In genomic region chr20:17827759-17828559, GRCh38 we compare ENCODE assay signal across 1 cellular context.
TF ChIP-seq lines count a peak whose summit lies in the region.

No MANE protein-coding gene starts in this region.

TF ChIP-seq in HepG2, 621 proteins besides CTCF, POLR2A, EP300 and RAD21 (continued from another document and continues in another):
- TF ChIP-seq GMEB1 (CRISPR knock-in tag; IDR thresholded peaks at IDR 0.05; ENCODE audit: borderline replicate concordance): no peak
- no peak for TF ChIP-seq ZFP36L1 (CRISPR knock-in tag; IDR thresholded peaks at IDR 0.05)
- TF ChIP-seq, protein P1, sequence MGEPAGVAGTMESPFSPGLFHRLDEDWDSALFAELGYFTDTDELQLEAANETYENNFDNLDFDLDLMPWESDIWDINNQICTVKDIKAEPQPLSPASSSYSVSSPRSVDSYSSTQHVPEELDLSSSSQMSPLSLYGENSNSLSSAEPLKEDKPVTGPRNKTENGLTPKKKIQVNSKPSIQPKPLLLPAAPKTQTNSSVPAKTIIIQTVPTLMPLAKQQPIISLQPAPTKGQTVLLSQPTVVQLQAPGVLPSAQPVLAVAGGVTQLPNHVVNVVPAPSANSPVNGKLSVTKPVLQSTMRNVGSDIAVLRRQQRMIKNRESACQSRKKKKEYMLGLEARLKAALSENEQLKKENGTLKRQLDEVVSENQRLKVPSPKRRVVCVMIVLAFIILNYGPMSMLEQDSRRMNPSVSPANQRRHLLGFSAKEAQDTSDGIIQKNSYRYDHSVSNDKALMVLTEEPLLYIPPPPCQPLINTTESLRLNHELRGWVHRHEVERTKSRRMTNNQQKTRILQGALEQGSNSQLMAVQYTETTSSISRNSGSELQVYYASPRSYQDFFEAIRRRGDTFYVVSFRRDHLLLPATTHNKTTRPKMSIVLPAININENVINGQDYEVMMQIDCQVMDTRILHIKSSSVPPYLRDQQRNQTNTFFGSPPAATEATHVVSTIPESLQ (CRISPR knock-in tag; conservative IDR thresholded peaks at IDR 0.05): no peak
- TF ChIP-seq ZNF674 (CRISPR knock-in tag; IDR thresholded peaks at IDR 0.05; ENCODE audit: low read depth): no peak
- TF ChIP-seq ZMAT3 (CRISPR knock-in tag; conservative IDR thresholded peaks at IDR 0.05): no peak
- no peak for TF ChIP-seq STAT5B (CRISPR knock-in tag; IDR thresholded peaks at IDR 0.05)
- no peak for TF ChIP-seq ZNF776 (CRISPR knock-in tag; IDR thresholded peaks at IDR 0.05)
- TF ChIP-seq, protein P2, sequence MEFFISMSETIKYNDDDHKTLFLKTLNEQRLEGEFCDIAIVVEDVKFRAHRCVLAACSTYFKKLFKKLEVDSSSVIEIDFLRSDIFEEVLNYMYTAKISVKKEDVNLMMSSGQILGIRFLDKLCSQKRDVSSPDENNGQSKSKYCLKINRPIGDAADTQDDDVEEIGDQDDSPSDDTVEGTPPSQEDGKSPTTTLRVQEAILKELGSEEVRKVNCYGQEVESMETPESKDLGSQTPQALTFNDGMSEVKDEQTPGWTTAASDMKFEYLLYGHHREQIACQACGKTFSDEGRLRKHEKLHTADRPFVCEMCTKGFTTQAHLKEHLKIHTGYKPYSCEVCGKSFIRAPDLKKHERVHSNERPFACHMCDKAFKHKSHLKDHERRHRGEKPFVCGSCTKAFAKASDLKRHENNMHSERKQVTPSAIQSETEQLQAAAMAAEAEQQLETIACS (CRISPR knock-in tag; IDR thresholded peaks at IDR 0.05): peak; percentile 23; the same call in 1 of the 2 replicates
- TF ChIP-seq, protein P3, sequence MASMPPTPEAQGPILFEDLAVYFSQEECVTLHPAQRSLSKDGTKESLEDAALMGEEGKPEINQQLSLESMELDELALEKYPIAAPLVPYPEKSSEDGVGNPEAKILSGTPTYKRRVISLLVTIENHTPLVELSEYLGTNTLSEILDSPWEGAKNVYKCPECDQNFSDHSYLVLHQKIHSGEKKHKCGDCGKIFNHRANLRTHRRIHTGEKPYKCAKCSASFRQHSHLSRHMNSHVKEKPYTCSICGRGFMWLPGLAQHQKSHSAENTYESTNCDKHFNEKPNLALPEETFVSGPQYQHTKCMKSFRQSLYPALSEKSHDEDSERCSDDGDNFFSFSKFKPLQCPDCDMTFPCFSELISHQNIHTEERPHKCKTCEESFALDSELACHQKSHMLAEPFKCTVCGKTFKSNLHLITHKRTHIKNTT (CRISPR knock-in tag; IDR thresholded peaks at IDR 0.05): no peak
- no peak for TF ChIP-seq ZNF841 (CRISPR knock-in tag; IDR thresholded peaks at IDR 0.05; ENCODE audit: borderline replicate concordance)
- no peak for TF ChIP-seq TCF7 (IDR thresholded peaks at IDR 0.05; ENCODE audit: low read depth)
- TF ChIP-seq, protein P4, sequence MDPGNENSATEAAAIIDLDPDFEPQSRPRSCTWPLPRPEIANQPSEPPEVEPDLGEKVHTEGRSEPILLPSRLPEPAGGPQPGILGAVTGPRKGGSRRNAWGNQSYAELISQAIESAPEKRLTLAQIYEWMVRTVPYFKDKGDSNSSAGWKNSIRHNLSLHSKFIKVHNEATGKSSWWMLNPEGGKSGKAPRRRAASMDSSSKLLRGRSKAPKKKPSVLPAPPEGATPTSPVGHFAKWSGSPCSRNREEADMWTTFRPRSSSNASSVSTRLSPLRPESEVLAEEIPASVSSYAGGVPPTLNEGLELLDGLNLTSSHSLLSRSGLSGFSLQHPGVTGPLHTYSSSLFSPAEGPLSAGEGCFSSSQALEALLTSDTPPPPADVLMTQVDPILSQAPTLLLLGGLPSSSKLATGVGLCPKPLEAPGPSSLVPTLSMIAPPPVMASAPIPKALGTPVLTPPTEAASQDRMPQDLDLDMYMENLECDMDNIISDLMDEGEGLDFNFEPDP (CRISPR knock-in tag; conservative IDR thresholded peaks at IDR 0.05): 0 out of 2 replicates have a peak, but pooled peaks have one; percentile 64
- 0 out of 2 replicates have a peak, but pooled peaks have one; percentile 40 for TF ChIP-seq NR2F2 (IDR thresholded peaks at IDR 0.05; ENCODE audit: borderline replicate concordance, low read depth)
- TF ChIP-seq AHR (CRISPR knock-in tag; IDR thresholded peaks at IDR 0.05): no peak
- TF ChIP-seq ZBTB20 (CRISPR knock-in tag; IDR thresholded peaks at IDR 0.05; ENCODE audit: borderline replicate concordance, low read depth): no peak
- peak; percentile 55; the same call in 1 of the 2 replicates for TF ChIP-seq ZMYM4 (CRISPR knock-in tag; IDR thresholded peaks at IDR 0.05)
- TF ChIP-seq, protein P5, sequence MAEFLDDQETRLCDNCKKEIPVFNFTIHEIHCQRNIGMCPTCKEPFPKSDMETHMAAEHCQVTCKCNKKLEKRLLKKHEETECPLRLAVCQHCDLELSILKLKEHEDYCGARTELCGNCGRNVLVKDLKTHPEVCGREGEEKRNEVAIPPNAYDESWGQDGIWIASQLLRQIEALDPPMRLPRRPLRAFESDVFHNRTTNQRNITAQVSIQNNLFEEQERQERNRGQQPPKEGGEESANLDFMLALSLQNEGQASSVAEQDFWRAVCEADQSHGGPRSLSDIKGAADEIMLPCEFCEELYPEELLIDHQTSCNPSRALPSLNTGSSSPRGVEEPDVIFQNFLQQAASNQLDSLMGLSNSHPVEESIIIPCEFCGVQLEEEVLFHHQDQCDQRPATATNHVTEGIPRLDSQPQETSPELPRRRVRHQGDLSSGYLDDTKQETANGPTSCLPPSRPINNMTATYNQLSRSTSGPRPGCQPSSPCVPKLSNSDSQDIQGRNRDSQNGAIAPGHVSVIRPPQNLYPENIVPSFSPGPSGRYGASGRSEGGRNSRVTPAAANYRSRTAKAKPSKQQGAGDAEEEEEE (CRISPR knock-in tag; IDR thresholded peaks at IDR 0.05; ENCODE audit: borderline replicate concordance): no peak
- TF ChIP-seq SRSF4 (IDR thresholded peaks at IDR 0.05; ENCODE audit: low read depth, low read length, poor library complexity, severe bottlenecking): no peak
- TF ChIP-seq ZNF510 (CRISPR knock-in tag; IDR thresholded peaks at IDR 0.05; ENCODE audit: low read depth): no peak
- TF ChIP-seq TAF1 (CRISPR knock-in tag; IDR thresholded peaks at IDR 0.05): no peak
- TF ChIP-seq, protein P6, sequence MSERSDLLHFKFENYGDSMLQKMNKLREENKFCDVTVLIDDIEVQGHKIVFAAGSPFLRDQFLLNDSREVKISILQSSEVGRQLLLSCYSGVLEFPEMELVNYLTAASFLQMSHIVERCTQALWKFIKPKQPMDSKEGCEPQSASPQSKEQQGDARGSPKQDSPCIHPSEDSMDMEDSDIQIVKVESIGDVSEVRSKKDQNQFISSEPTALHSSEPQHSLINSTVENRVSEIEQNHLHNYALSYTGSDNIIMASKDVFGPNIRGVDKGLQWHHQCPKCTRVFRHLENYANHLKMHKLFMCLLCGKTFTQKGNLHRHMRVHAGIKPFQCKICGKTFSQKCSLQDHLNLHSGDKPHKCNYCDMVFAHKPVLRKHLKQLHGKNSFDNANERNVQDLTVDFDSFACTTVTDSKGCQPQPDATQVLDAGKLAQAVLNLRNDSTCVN (CRISPR knock-in tag; IDR thresholded peaks at IDR 0.05; ENCODE audit: borderline replicate concordance): no peak
- TF ChIP-seq, protein P7, sequence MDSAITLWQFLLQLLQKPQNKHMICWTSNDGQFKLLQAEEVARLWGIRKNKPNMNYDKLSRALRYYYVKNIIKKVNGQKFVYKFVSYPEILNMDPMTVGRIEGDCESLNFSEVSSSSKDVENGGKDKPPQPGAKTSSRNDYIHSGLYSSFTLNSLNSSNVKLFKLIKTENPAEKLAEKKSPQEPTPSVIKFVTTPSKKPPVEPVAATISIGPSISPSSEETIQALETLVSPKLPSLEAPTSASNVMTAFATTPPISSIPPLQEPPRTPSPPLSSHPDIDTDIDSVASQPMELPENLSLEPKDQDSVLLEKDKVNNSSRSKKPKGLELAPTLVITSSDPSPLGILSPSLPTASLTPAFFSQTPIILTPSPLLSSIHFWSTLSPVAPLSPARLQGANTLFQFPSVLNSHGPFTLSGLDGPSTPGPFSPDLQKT (CRISPR knock-in tag; IDR thresholded peaks at IDR 0.05; ENCODE audit: borderline replicate concordance): no peak
- TF ChIP-seq ZNF24 (IDR thresholded peaks at IDR 0.05): no peak
- TF ChIP-seq CBFB (CRISPR knock-in tag; IDR thresholded peaks at IDR 0.05): no peak
- TF ChIP-seq, protein P8, sequence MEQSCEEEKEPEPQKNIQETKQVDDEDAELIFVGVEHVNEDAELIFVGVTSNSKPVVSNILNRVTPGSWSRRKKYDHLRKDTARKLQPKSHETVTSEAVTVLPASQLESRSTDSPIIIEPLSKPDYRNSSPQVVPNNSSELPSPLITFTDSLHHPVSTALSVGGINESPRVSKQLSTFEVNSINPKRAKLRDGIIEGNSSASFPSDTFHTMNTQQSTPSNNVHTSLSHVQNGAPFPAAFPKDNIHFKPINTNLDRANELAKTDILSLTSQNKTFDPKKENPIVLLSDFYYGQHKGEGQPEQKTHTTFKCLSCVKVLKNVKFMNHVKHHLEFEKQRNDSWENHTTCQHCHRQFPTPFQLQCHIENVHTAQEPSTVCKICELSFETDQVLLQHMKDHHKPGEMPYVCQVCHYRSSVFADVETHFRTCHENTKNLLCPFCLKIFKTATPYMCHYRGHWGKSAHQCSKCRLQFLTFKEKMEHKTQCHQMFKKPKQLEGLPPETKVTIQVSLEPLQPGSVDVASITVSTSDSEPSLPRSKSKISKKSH (CRISPR knock-in tag; IDR thresholded peaks at IDR 0.05; ENCODE audit: borderline replicate concordance): no peak
- no peak for TF ChIP-seq MED8 (CRISPR knock-in tag; IDR thresholded peaks at IDR 0.05; ENCODE audit: insufficient replicate concordance)
- TF ChIP-seq, protein P9, sequence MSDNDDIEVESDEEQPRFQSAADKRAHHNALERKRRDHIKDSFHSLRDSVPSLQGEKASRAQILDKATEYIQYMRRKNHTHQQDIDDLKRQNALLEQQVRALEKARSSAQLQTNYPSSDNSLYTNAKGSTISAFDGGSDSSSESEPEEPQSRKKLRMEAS (IDR thresholded peaks at IDR 0.05): no peak
- TF ChIP-seq ZBTB10 (CRISPR knock-in tag; IDR thresholded peaks at IDR 0.05; ENCODE audit: borderline replicate concordance): no peak
- TF ChIP-seq ATM (IDR thresholded peaks at IDR 0.05; ENCODE audit: borderline replicate concordance): no peak
- no peak for TF ChIP-seq ZNF224 (CRISPR knock-in tag; IDR thresholded peaks at IDR 0.05)
- no peak for TF ChIP-seq ZNF274 (CRISPR knock-in tag; IDR thresholded peaks at IDR 0.05)
- TF ChIP-seq MAFF (IDR thresholded peaks at IDR 0.05; ENCODE audit: low read depth, low read length): no peak
- peak; percentile 56; the same call in 1 of the 2 replicates for TF ChIP-seq ZFP91 (CRISPR knock-in tag; IDR thresholded peaks at IDR 0.05; ENCODE audit: borderline replicate concordance)
